In the genomic region with DNA sequence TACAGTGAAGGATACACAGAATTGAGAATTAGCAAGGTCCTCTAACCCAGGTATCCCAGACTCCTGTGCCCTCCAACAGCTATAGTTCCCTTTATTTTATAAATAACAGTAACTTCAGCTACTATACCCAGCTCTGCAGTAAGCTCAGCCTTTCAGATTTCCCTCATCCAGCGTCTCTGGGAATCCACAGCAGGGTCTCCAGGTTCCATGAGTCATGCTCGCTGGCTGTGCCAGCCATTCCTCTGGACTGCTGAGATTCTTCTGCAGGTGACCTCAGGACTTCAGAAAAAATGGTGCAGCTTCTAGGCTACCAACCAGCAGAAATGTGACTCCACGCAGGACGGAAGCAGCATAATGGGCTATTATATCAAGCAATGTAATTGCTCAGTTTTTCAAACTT, we compare ENCODE assay signal across 9 cellular contexts.
"Had no signal": no experiment of that assay in that cellular context is flagged by ENCODE, and none has a peak within 500 bp of the region (broad histone marks: within the 10 kb centered on the region; RNA-seq: fewer than 3 reads in every experiment).

No MANE protein-coding gene starts in this region.

- H3K4me3 Mint-ChIP-seq: HFFc6 had no signal

- H3K4me1 ChIP-seq: HAP-1 had no signal

- H3K36me3 ChIP-seq: HAP-1 had no signal

- H3K27ac Mint-ChIP-seq: HFFc6 had no signal

- H3K27ac ChIP-seq: GM23248, HL-60 had no signal

- H3K9ac ChIP-seq: GM23248 had no signal

- DNase-seq: GM23248, GOT3, H7, HFFc6, IMR-90 had no signal

- ATAC-seq: HCT116, K562 had no signal

- H3K4me3 ChIP-seq: GM23248, HAP-1, K562 had no signal

- H3K9me3 ChIP-seq: HAP-1 had no signal
